ENCODE assay signal across 8 cellular contexts in genomic region chr6:159973951-159974350, GRCh38. TPM values are rescaled to one million over a fixed set of nuclear protein-coding genes. Genes with fewer than 3 reads are reported as not detected.
DNase-seq lines count a peak whose midpoint lies in the region; ATAC-seq and TF ChIP-seq lines count a peak whose summit lies in the region.

No MANE protein-coding gene starts in this region.

- H2AFZ ChIP-seq in osteoblast (ENCODE audit: low read length): no peak overlapping the region

- H3K4me3 ChIP-seq in dorsolateral prefrontal cortex (no peak overlapping the region), osteoblast (ENCODE audit: insufficient read depth, low read length) (no peak overlapping the region)

- H3K79me2 ChIP-seq in osteoblast (ENCODE audit: insufficient read depth, low read length): peaks cover 96% of the 10 kb centered on the region

- ATAC-seq in GM19438 (IDR thresholded peaks at IDR 0.05; ENCODE audit: low read depth, unreplicated experiment) (peak; percentile 33), HG03442 (IDR thresholded peaks at IDR 0.05; ENCODE audit: unreplicated experiment) (peak; percentile 37)

- DNase-seq in COLO668 (lab: John Stamatoyannopoulos, UW; ENCODE audit: unreplicated experiment): peak; percentile 15
- DNase-seq in T-helper 2 cell treated with Interferon-gamma antibody and Interleukin-4, amounts not matched to agents 5 μg/mL and 100 μg/mL, for 36 hours (ENCODE audit: low spot score): no peak
- DNase-seq in kidney tubule cell (ENCODE audit: low spot score): peak; percentile 76
- no peak for DNase-seq in dorsolateral prefrontal cortex
- no peak for DNase-seq in iPS-NIHi7 (ENCODE audit: extremely low spot score)
- DNase-seq in osteoblast (ENCODE audit: insufficient read length, low spot score, missing footprints): no peak

- TF ChIP-seq CTCF in dorsolateral prefrontal cortex (IDR thresholded peaks at IDR 0.05 in 54 of 56, conservative IDR thresholded peaks at IDR 0.05 in 2 of 56; ENCODE audit: low read depth in 1 of 56, partially characterized antibody in 56 of 56): no peak
- no peak for TF ChIP-seq CTCF in osteoblast (IDR thresholded peaks at IDR 0.05; ENCODE audit: extremely low read depth, low read depth, low read length)

- no peaks in the 10 kb centered on the region for H3K27me3 ChIP-seq in dorsolateral prefrontal cortex
- H3K27me3 ChIP-seq in osteoblast (ENCODE audit: insufficient read depth, low read length): no peaks in the 10 kb centered on the region

- H4K20me1 ChIP-seq in osteoblast (ENCODE audit: insufficient read depth, low read length): peaks cover 65% of the 10 kb centered on the region

- H3K4me2 ChIP-seq in osteoblast (ENCODE audit: insufficient read depth, low read length): no peak overlapping the region

- intact Hi-C loops in dorsolateral prefrontal cortex (cut with DNase I): loop anchor here in 1 of 2 donors (10.0 kb wide), 1 partner anchor 179 kb away; the partner anchor contains the start of gene MRPL18

- H3K27ac ChIP-seq in dorsolateral prefrontal cortex (peak overlapping the region in 11 of 59 donors; percentile 1 to 47 (median 27)), osteoblast (ENCODE audit: low read depth, low read length) (no peak overlapping the region)

- H3K27ac Mint-ChIP-seq in T-helper 2 cell treated with Interferon-gamma antibody and Interleukin-4, amounts not matched to agents 5 μg/mL and 100 μg/mL, for 36 hours: peak overlapping the region; percentile 76

- no peaks in the 10 kb centered on the region for H3K27me3 Mint-ChIP-seq in T-helper 2 cell treated with Interferon-gamma antibody and Interleukin-4, amounts not matched to agents 5 μg/mL and 100 μg/mL, for 36 hours (ENCODE audit: low read depth)

- H3K9me3 ChIP-seq in osteoblast (ENCODE audit: low read depth, low read length): no peaks in the 10 kb centered on the region

- H3K4me3 Mint-ChIP-seq in T-helper 2 cell treated with Interferon-gamma antibody and Interleukin-4, amounts not matched to agents 5 μg/mL and 100 μg/mL, for 36 hours: peak overlapping the region; percentile 48

- H3K4me1 Mint-ChIP-seq in T-helper 2 cell treated with Interferon-gamma antibody and Interleukin-4, amounts not matched to agents 5 μg/mL and 100 μg/mL, for 36 hours (ENCODE audit: low read depth): peaks cover 77% of the 10 kb centered on the region

- no peaks in the 10 kb centered on the region for H3K36me3 ChIP-seq in osteoblast (ENCODE audit: insufficient read depth, low read length)

- no peaks in the 10 kb centered on the region for H3K9me3 Mint-ChIP-seq in T-helper 2 cell treated with Interferon-gamma antibody and Interleukin-4, amounts not matched to agents 5 μg/mL and 100 μg/mL, for 36 hours

- H3K4me1 ChIP-seq in osteoblast (ENCODE audit: insufficient read depth, low read length): peaks cover 35% of the 10 kb centered on the region

- peaks cover 12% of the 10 kb centered on the region for H3K36me3 Mint-ChIP-seq in T-helper 2 cell treated with Interferon-gamma antibody and Interleukin-4, amounts not matched to agents 5 μg/mL and 100 μg/mL, for 36 hours (ENCODE audit: low read depth)

RNA-seq across cellular contexts. Expression of gene IGF2R, which starts 5.1 kb away (rescaled TPM):
- 10 to 100 TPM; 28.4 to 54.8 (median 42.0) TPM for total RNA-seq in dorsolateral prefrontal cortex
- 174 and 177 TPM in 2 replicates for total RNA-seq in osteoblast

Comparison
In these comparisons a context has a peak if more than half of its experiments do, and no peak if none do; other contexts are left out.
1. DNase-seq: peak in COLO668 (single experiment) and kidney tubule cell (single experiment); none in T-helper 2 cell treated with Interferon-gamma antibody and Interleukin-4, amounts not matched to agents 5 μg/mL and 100 μg/mL, for 36 hours (single experiment), dorsolateral prefrontal cortex (0 of 10), iPS-NIHi7 (single experiment) and osteoblast (single experiment).